Comparison of ENCODE assay signal across 29 cellular contexts in genomic region chr2:21024722-21025389, GRCh38. TPM values are rescaled to one million over a fixed set of nuclear protein-coding genes. Genes with fewer than 3 reads are reported as not detected.
"Had no signal": no experiment of that assay in that cellular context is flagged by ENCODE, and none has a peak within 500 bp of the region (broad histone marks: within the 10 kb centered on the region; RNA-seq: fewer than 3 reads in every experiment).

No MANE protein-coding gene starts in this region.

- H3K27me3 ChIP-seq: brain microvascular endothelial cell, esophagus squamous epithelium had no signal

- ATAC-seq: activated CD4-positive, CD25-positive, alpha-beta regulatory T cell treated with anti-CD3 and anti-CD28 coated beads, Interleukin-2, amount 50 U/mL, for 24 hours; activated CD8-positive, alpha-beta T cell treated with anti-CD3 and anti-CD28 coated beads for 36 hours; activated T-cell treated with anti-CD3 and anti-CD28 coated beads, Interleukin-2, amount 50 U/mL, for 4 hours; activated T-helper 17 cell treated with anti-CD3 and anti-CD28 coated beads, Interleukin-2, amount 50 U/mL, for 72 hours; T-cell had no signal

- H3K9me3 Mint-ChIP-seq: activated B cell treated with CpG ODN at 0.5 μM for 24 hours; activated CD8-positive, alpha-beta T cell treated with anti-CD3 and anti-CD28 coated beads for 36 hours; activated T-cell treated with anti-CD3 and anti-CD28 coated beads, Interleukin-2, amount 50 U/mL, for 4 hours; activated T-helper 17 cell treated with anti-CD3 and anti-CD28 coated beads, Interleukin-2, amount 50 U/mL, for 72 hours; central memory CD8-positive, alpha-beta T cell; T-cell; T-helper 1 cell treated with Interleukin-12 subunit alpha and Interleukin-12 subunit beta and Interleukin-4 antibody, amounts not matched to agents 30 μg/mL and 1 μg/mL, for 36 hours; T-helper 2 cell treated with Interferon-gamma antibody and Interleukin-4, amounts not matched to agents 5 μg/mL and 100 μg/mL, for 36 hours had no signal

- H3K4me1 ChIP-seq: esophagus squamous epithelium had no signal

- H3K27ac Mint-ChIP-seq: activated B cell treated with CpG ODN at 0.5 μM for 24 hours; activated CD8-positive, alpha-beta T cell treated with anti-CD3 and anti-CD28 coated beads for 36 hours; activated naive CD8-positive, alpha-beta T cell; activated T-helper 17 cell treated with anti-CD3 and anti-CD28 coated beads, Interleukin-2, amount 50 U/mL, for 72 hours; T-cell; T-helper 1 cell treated with Interleukin-12 subunit alpha and Interleukin-12 subunit beta and Interleukin-4 antibody, amounts not matched to agents 30 μg/mL and 1 μg/mL, for 36 hours; T-helper 2 cell treated with Interferon-gamma antibody and Interleukin-4, amounts not matched to agents 5 μg/mL and 100 μg/mL, for 36 hours had no signal

- H3K4me3 ChIP-seq: esophagus squamous epithelium had no signal

- H3K4me1 Mint-ChIP-seq: activated B cell treated with CpG ODN at 0.5 μM for 24 hours; activated T-helper 17 cell treated with anti-CD3 and anti-CD28 coated beads, Interleukin-2, amount 50 U/mL, for 72 hours; central memory CD8-positive, alpha-beta T cell; T-cell had no signal

- H3K36me3 ChIP-seq: brain microvascular endothelial cell, esophagus squamous epithelium, WERI-Rb-1 had no signal

- H3K4me3 Mint-ChIP-seq: activated B cell treated with CpG ODN at 0.5 μM for 24 hours; activated CD8-positive, alpha-beta T cell treated with anti-CD3 and anti-CD28 coated beads for 36 hours; activated naive CD8-positive, alpha-beta T cell; activated T-cell treated with anti-CD3 and anti-CD28 coated beads, Interleukin-2, amount 50 U/mL, for 4 hours; activated T-helper 17 cell treated with anti-CD3 and anti-CD28 coated beads, Interleukin-2, amount 50 U/mL, for 72 hours; central memory CD8-positive, alpha-beta T cell; T-cell; T-helper 1 cell treated with Interleukin-12 subunit alpha and Interleukin-12 subunit beta and Interleukin-4 antibody, amounts not matched to agents 30 μg/mL and 1 μg/mL, for 36 hours; T-helper 2 cell treated with Interferon-gamma antibody and Interleukin-4, amounts not matched to agents 5 μg/mL and 100 μg/mL, for 36 hours had no signal

- H3K36me3 Mint-ChIP-seq: activated naive CD8-positive, alpha-beta T cell; T-cell had no signal

- DNase-seq: activated B cell treated with CpG ODN at 0.5 μM for 24 hours; activated CD4-positive, alpha-beta T cell treated with anti-CD3 and anti-CD28 coated beads for 48 hours; activated CD4-positive, alpha-beta T cell treated with anti-CD3 and anti-CD28 coated beads, Interleukin-2, amount 50 U/mL, for 1 hour; activated CD4-positive, alpha-beta T cell treated with anti-CD3 and anti-CD28 coated beads, Interleukin-2, amount 50 U/mL, for 48 hours; activated CD8-positive, alpha-beta memory T cell treated with anti-CD3 and anti-CD28 coated beads for 24 hours; activated CD8-positive, alpha-beta T cell treated with anti-CD3 and anti-CD28 coated beads for 36 hours; activated effector memory CD4-positive, alpha-beta T cell treated with Interleukin-2 at 50 U/mL for 16 hours; activated gamma-delta T cell treated with Interleukin-2 at 50 U/mL for 16 hours; activated naive CD4-positive, alpha-beta T cell treated with anti-CD3 and anti-CD28 coated beads, Interleukin-2, amount 50 U/mL, for 16 hours; activated naive CD4-positive, alpha-beta T cell treated with Interleukin-2 at 50 U/mL for 16 hours; activated T-cell treated with anti-CD3 and anti-CD28 coated beads, Interleukin-2, amount 50 U/mL, for 4 hours; amniotic stem cell; anterior cingulate cortex; brain microvascular endothelial cell; cortex of kidney; dermis blood vessel endothelial cell; effector CD4-positive, alpha-beta T cell; esophagus squamous epithelium; head of caudate nucleus; T-cell; T1000; WERI-Rb-1 had no signal

- H3K27ac ChIP-seq: brain microvascular endothelial cell, epithelial cell of prostate, esophagus squamous epithelium, WERI-Rb-1 had no signal

- H3K9me3 ChIP-seq: esophagus squamous epithelium had no signal

RNA-seq across cellular contexts. Expression of gene APOB, which starts 19.0 kb away (rescaled TPM):
- total RNA-seq: activated B cell treated with CpG ODN at 0.5 μM for 24 hours; activated CD8-positive, alpha-beta T cell treated with anti-CD3 and anti-CD28 coated beads for 36 hours; activated T-helper 17 cell treated with anti-CD3 and anti-CD28 coated beads, Interleukin-2, amount 50 U/mL, for 72 hours had no signal
